ENCODE assay signal across 16 cellular contexts in genomic region chr11:114074546-114075342, GRCh38. TPM values are rescaled to one million over a fixed set of nuclear protein-coding genes. Genes with fewer than 3 reads are reported as not detected.
DNase-seq lines count a peak whose midpoint lies in the region; ATAC-seq, FAIRE-seq and TF ChIP-seq lines count a peak whose summit lies in the region.
"Had no signal": no experiment of that assay in that cellular context is flagged by ENCODE, and none has a peak within 500 bp of the region (broad histone marks: within the 10 kb centered on the region; RNA-seq: fewer than 3 reads in every experiment).

No MANE protein-coding gene starts in this region.

- no peak overlapping the region for H3K18ac ChIP-seq in mesendoderm (ENCODE audit: low read length)

- peak overlapping the region; percentile 11 for H2AK5ac ChIP-seq in mesendoderm (ENCODE audit: low read length)

- no CpG with 5 or more reads among the region's 21 CpGs for WGBS in mesendoderm (ENCODE audit: extremely low coverage, insufficient coverage, low lambda C conversion rate)

- no peak for TF ChIP-seq POLR2A in uterus (IDR thresholded peaks at IDR 0.05)

- H3K79me2 ChIP-seq in astrocyte (ENCODE audit: insufficient read depth, low read length): no peaks in the 10 kb centered on the region
- no peaks in the 10 kb centered on the region for H3K79me2 ChIP-seq in mesendoderm (ENCODE audit: control insufficient read depth, insufficient read depth, low read length)

- TF ChIP-seq CTCF in astrocyte (IDR thresholded peaks at IDR 0.05; ENCODE audit: insufficient read depth, low read depth, low read length): no peak
- no peak for TF ChIP-seq CTCF in uterus (IDR thresholded peaks at IDR 0.05)

- H3K4me1 ChIP-seq in astrocyte (ENCODE audit: insufficient read depth, low read length) (no peaks in the 10 kb centered on the region), mesendoderm (ENCODE audit: control insufficient read depth, low read depth, low read length) (peaks cover 22% of the 10 kb centered on the region), uterus (peaks cover 19 to 36% of the 10 kb centered on the region in 2 donors)

- peaks cover 11% of the 10 kb centered on the region for H3K27me3 Mint-ChIP-seq in astrocyte (ENCODE audit: low read depth, unreplicated experiment)
- peaks cover 27% of the 10 kb centered on the region for H3K27me3 Mint-ChIP-seq in activated T-helper 2 cell treated with anti-CD3 and anti-CD28 coated beads, Interferon-gamma antibody, Interleukin-2, Interleukin-4, amounts not matched to agents 10 μg/mL and 5 μg/mL and 100 μg/mL, durations not matched to agents 14 hours and 24 hours and 36 hours (ENCODE audit: low read depth)

- DNase-seq in activated naive CD4-positive, alpha-beta T cell treated with anti-CD3 and anti-CD28 coated beads, Interleukin-2, amount 50 U/mL, for 72 hours (ENCODE audit: low spot score in 2 of 2): no peak
- DNase-seq in activated naive CD4-positive, alpha-beta T cell treated with Interleukin-2 at 50 U/mL for 16 hours: no peak
- DNase-seq in astrocyte (ENCODE audit: low read depth) (no peak), mesendoderm (no peak), uterus (no peak), NCI-H146 treated with DMSO at 0.1 percent for 48 hours (lab: John Stamatoyannopoulos, UW; ENCODE audit: unreplicated experiment) (no peak), NCI-H2196 treated with DMSO at 0.1 percent for 48 hours (lab: John Stamatoyannopoulos, UW; ENCODE audit: unreplicated experiment) (no peak)
- no peak for DNase-seq in activated T-helper 2 cell treated with anti-CD3 and anti-CD28 coated beads, Interferon-gamma antibody, Interleukin-2, Interleukin-4, amounts not matched to agents 10 μg/mL and 5 μg/mL and 100 μg/mL, durations not matched to agents 14 hours and 24 hours and 36 hours (ENCODE audit: low spot score)
- DNase-seq: activated CD4-positive, alpha-beta T cell treated with anti-CD3 and anti-CD28 coated beads for 48 hours; DMS79; effector CD8-positive, alpha-beta T cell; NCI-H1694 treated with DMSO at 0.1 percent for 48 hours had no signal

- H3K36me3 Mint-ChIP-seq in activated naive CD4-positive, alpha-beta T cell treated with anti-CD3 and anti-CD28 coated beads, Interleukin-2, amount 50 U/mL, for 72 hours: no peaks in the 10 kb centered on the region
- no peaks in the 10 kb centered on the region for H3K36me3 Mint-ChIP-seq in astrocyte (ENCODE audit: low read depth, unreplicated experiment)
- H3K36me3 Mint-ChIP-seq in activated T-helper 2 cell treated with anti-CD3 and anti-CD28 coated beads, Interferon-gamma antibody, Interleukin-2, Interleukin-4, amounts not matched to agents 10 μg/mL and 5 μg/mL and 100 μg/mL, durations not matched to agents 14 hours and 24 hours and 36 hours (ENCODE audit: low read depth): no peaks in the 10 kb centered on the region
- H3K36me3 Mint-ChIP-seq: memory B cell had no signal

- H3K9me3 ChIP-seq in astrocyte (ENCODE audit: insufficient read depth, low read depth, low read length) (no peaks in the 10 kb centered on the region), uterus (no peaks in the 10 kb centered on the region)
- H3K9me3 ChIP-seq: tibial nerve had no signal

- H3K4me2 ChIP-seq in astrocyte (ENCODE audit: low read length): no peak overlapping the region
- H3K4me2 ChIP-seq in mesendoderm (ENCODE audit: low read length): no peak overlapping the region

- no peak overlapping the region for H3K4ac ChIP-seq in mesendoderm (ENCODE audit: low read depth, low read length)

- peaks cover 45% of the 10 kb centered on the region for H3K27me3 ChIP-seq in astrocyte (ENCODE audit: insufficient read depth, low read length)
- no peaks in the 10 kb centered on the region for H3K27me3 ChIP-seq in mesendoderm (ENCODE audit: insufficient read depth, low read length, poor library complexity)
- no peaks in the 10 kb centered on the region for H3K27me3 ChIP-seq in uterus
- H3K27me3 ChIP-seq: tibial nerve had no signal

- H2BK15ac ChIP-seq in mesendoderm (replicated peaks; ENCODE audit: low read depth): no peak overlapping the region

- H4K5ac ChIP-seq in mesendoderm (ENCODE audit: low read length): no peak overlapping the region

- peak overlapping the region; percentile 6 to 50 for H3K27ac Mint-ChIP-seq in activated naive CD4-positive, alpha-beta T cell treated with anti-CD3 and anti-CD28 coated beads, Interleukin-2, amount 50 U/mL, for 72 hours
- H3K27ac Mint-ChIP-seq in astrocyte (ENCODE audit: unreplicated experiment): peak overlapping the region; percentile 68
- H3K27ac Mint-ChIP-seq in activated T-helper 2 cell treated with anti-CD3 and anti-CD28 coated beads, Interferon-gamma antibody, Interleukin-2, Interleukin-4, amounts not matched to agents 10 μg/mL and 5 μg/mL and 100 μg/mL, durations not matched to agents 14 hours and 24 hours and 36 hours: no peak overlapping the region
- H3K27ac Mint-ChIP-seq: memory B cell had no signal

- H3K4me3 ChIP-seq in astrocyte (ENCODE audit: insufficient read depth, low read depth, low read length) (no peak overlapping the region), mesendoderm (ENCODE audit: low read length) (no peak overlapping the region), uterus (peak overlapping the region in 1 of 2 donors; percentile 13)
- H3K4me3 ChIP-seq: GM12878, SK-N-MC had no signal

- H4K20me1 ChIP-seq in astrocyte (ENCODE audit: insufficient read depth, low read length): no peaks in the 10 kb centered on the region

- H4K8ac ChIP-seq in mesendoderm (ENCODE audit: low read depth, low read length): no peak overlapping the region

- no peaks in the 10 kb centered on the region for H3K79me1 ChIP-seq in mesendoderm (ENCODE audit: low read length)

- no peak overlapping the region for H3K4me3 Mint-ChIP-seq in astrocyte (ENCODE audit: unreplicated experiment)
- H3K4me3 Mint-ChIP-seq in activated T-helper 2 cell treated with anti-CD3 and anti-CD28 coated beads, Interferon-gamma antibody, Interleukin-2, Interleukin-4, amounts not matched to agents 10 μg/mL and 5 μg/mL and 100 μg/mL, durations not matched to agents 14 hours and 24 hours and 36 hours (ENCODE audit: low read depth): no peak overlapping the region
- H3K4me3 Mint-ChIP-seq: memory B cell had no signal

- H3K36me3 ChIP-seq in astrocyte (ENCODE audit: insufficient read depth, low read length) (no peaks in the 10 kb centered on the region), mesendoderm (ENCODE audit: control insufficient read depth, insufficient read depth, low read length) (no peaks in the 10 kb centered on the region), uterus (no peaks in the 10 kb centered on the region)

- no peak overlapping the region for H2BK120ac ChIP-seq in mesendoderm (ENCODE audit: low read depth, low read length)

- H3K9ac ChIP-seq in astrocyte (ENCODE audit: low read length): no peak overlapping the region
- H3K9ac ChIP-seq in mesendoderm (ENCODE audit: low read length): no peak overlapping the region

- intact Hi-C loops in uterus (cut with DNase I; ENCODE audit: low total_unique reads): no loop called here
- intact Hi-C loops in activated T-helper 2 cell treated with anti-CD3 and anti-CD28 coated beads, Interferon-gamma antibody, Interleukin-2, Interleukin-4, amounts not matched to agents 10 μg/mL and 5 μg/mL and 100 μg/mL, durations not matched to agents 14 hours and 24 hours and 36 hours (cut with micrococcal nuclease): no loop called here

- H3K56ac ChIP-seq in mesendoderm (ENCODE audit: low read length): peak overlapping the region; percentile 19

- no peaks in the 10 kb centered on the region for H3K9me3 Mint-ChIP-seq in activated naive CD4-positive, alpha-beta T cell treated with anti-CD3 and anti-CD28 coated beads, Interleukin-2, amount 50 U/mL, for 72 hours
- H3K9me3 Mint-ChIP-seq in astrocyte (ENCODE audit: unreplicated experiment): no peaks in the 10 kb centered on the region
- H3K9me3 Mint-ChIP-seq in activated T-helper 2 cell treated with anti-CD3 and anti-CD28 coated beads, Interferon-gamma antibody, Interleukin-2, Interleukin-4, amounts not matched to agents 10 μg/mL and 5 μg/mL and 100 μg/mL, durations not matched to agents 14 hours and 24 hours and 36 hours: no peaks in the 10 kb centered on the region
- H3K9me3 Mint-ChIP-seq: memory B cell had no signal

- peaks cover 22% of the 10 kb centered on the region for H3K4me1 Mint-ChIP-seq in astrocyte (ENCODE audit: low read depth, unreplicated experiment)
- H3K4me1 Mint-ChIP-seq in activated T-helper 2 cell treated with anti-CD3 and anti-CD28 coated beads, Interferon-gamma antibody, Interleukin-2, Interleukin-4, amounts not matched to agents 10 μg/mL and 5 μg/mL and 100 μg/mL, durations not matched to agents 14 hours and 24 hours and 36 hours (ENCODE audit: low read depth): peaks cover 61% of the 10 kb centered on the region

- no peak overlapping the region for H3K23ac ChIP-seq in mesendoderm (ENCODE audit: low read length)

- no peak overlapping the region for H2AFZ ChIP-seq in astrocyte (ENCODE audit: low read depth, low read length)

- FAIRE-seq in astrocyte (lab: Jason Lieb, UNC): no peak
- FAIRE-seq: GM12878 had no signal

- no peak overlapping the region for H2BK5ac ChIP-seq in mesendoderm (ENCODE audit: low read length)

- no peak for ATAC-seq in activated naive CD4-positive, alpha-beta T cell treated with anti-CD3 and anti-CD28 coated beads, Interleukin-2, amount 50 U/mL, for 72 hours
- ATAC-seq: GM12878 had no signal

- H3K27ac ChIP-seq in astrocyte (ENCODE audit: low read depth, low read length): no peak overlapping the region
- H3K27ac ChIP-seq in mesendoderm (ENCODE audit: low read depth, low read length): no peak overlapping the region
- H3K27ac ChIP-seq in uterus: peak overlapping the region; percentile 73 to 89
- H3K27ac ChIP-seq: SK-N-MC had no signal

RNA-seq across cellular contexts. Expression of gene ZBTB16, which starts 15.2 kb away (rescaled TPM):
- 1 to 10 TPM in 1 of 2 donors, under 1 TPM in 1; 0.99 to 3.1 TPM for total RNA-seq in activated naive CD4-positive, alpha-beta T cell treated with anti-CD3 and anti-CD28 coated beads, Interleukin-2, amount 50 U/mL, for 72 hours
- total RNA-seq in astrocyte (0.36 and 0.50 TPM in 2 replicates), uterus (100 to 1,000 TPM in 3 of 4 donors, 10 to 100 TPM in 1; 25.5 to 302 (median 151) TPM)
- polyA plus RNA-seq in mesendoderm (2013, experiment 1 of 2): not detected
- 0.03 TPM for polyA plus RNA-seq in mesendoderm (2013, experiment 2 of 2)
- total RNA-seq in activated T-helper 2 cell treated with anti-CD3 and anti-CD28 coated beads, Interferon-gamma antibody, Interleukin-2, Interleukin-4, amounts not matched to agents 10 μg/mL and 5 μg/mL and 100 μg/mL, durations not matched to agents 14 hours and 24 hours and 36 hours: 2.8 and 2.9 TPM in 2 replicates
- polyA plus RNA-seq: GM12878 had no signal

Comparison
In these comparisons a context has a peak if more than half of its experiments do, and no peak if none do; other contexts are left out.
1. H3K27ac ChIP-seq: peak in uterus (2 of 2); none in astrocyte (single experiment) and mesendoderm (single experiment).